ENCODE assay signal across 27 cellular contexts in the genomic region with DNA sequence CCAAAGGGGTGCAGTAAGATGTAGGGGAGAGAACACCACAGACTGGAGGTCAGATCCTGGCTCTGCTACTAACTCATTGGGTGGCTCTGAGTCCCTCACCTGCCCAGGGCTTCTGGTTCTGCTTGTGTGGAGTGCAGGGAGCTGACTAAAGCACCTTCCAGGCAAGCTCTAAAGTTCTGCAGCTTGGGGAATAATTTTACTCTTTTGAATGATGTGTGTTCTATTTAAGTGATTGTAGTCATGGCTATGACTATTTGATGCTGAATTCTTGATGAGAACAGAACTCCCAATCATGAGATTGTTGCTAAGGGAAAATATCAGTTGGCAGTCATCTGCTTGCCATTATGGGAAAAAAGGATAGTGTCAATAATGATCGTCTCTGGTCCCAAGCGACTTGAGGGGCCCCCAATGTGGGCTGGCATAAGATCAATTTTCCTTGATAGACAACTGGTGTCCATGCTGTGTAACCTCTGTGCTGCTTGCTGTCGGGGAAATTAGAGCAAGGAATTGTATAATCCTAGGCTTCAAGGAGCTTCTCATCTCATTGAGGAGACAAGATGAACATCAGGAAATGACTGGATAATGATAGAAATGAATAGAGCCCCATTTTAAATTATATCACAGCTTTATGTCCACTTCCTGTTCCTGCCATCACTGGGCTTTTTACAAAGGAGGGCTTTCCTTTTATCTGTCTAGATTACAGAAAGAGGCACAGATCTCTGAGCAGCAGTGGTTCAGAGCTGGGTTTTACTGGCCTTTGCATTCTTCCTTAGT.
"Had no signal": no experiment of that assay in that cellular context is flagged by ENCODE, and none has a peak within 500 bp of the region (broad histone marks: within the 10 kb centered on the region; RNA-seq: fewer than 3 reads in every experiment).

No MANE protein-coding gene starts in this region.

- ATAC-seq: activated CD4-positive, alpha-beta T cell treated with anti-CD3 and anti-CD28 coated beads for 36 hours; activated CD8-positive, alpha-beta T cell treated with anti-CD3 and anti-CD28 coated beads, Interleukin-2, amount 10 ng/mL, durations not matched to agents 7 days and 5 days; activated naive CD8-positive, alpha-beta T cell treated with anti-CD3 and anti-CD28 coated beads, Interleukin-2, amount 50 U/mL, for 24 hours; K562 had no signal

- H3K27ac ChIP-seq: brain microvascular endothelial cell, PC-9, RWPE1, SJCRH30 had no signal

- H2AFZ ChIP-seq: PC-9 had no signal

- H3K36me3 ChIP-seq: brain microvascular endothelial cell, SJCRH30 had no signal

- H3K9ac ChIP-seq: SK-N-SH had no signal

- H3K4me2 ChIP-seq: PC-9, SK-N-SH had no signal

- H3K4me1 ChIP-seq: SJCRH30 had no signal

- H3K27me3 ChIP-seq: brain microvascular endothelial cell, SJCRH30 had no signal

- H3K4me3 ChIP-seq: K562, PC-9, SJCRH30 had no signal

- H3K9me2 ChIP-seq: SK-N-SH had no signal

- DNase-seq: activated CD4-positive, alpha-beta T cell treated with anti-CD3 and anti-CD28 coated beads for 36 hours; activated CD4-positive, alpha-beta T cell treated with anti-CD3 and anti-CD28 coated beads, Interleukin-2, amount 10 ng/mL, durations not matched to agents 7 days and 5 days; activated CD4-positive, alpha-beta T cell treated with anti-CD3 and anti-CD28 coated beads, Interleukin-2, amount 50 U/mL, for 48 hours; activated CD8-positive, alpha-beta T cell treated with anti-CD3 and anti-CD28 coated beads, Interleukin-2, amount 10 ng/mL, durations not matched to agents 7 days and 5 days; activated effector memory CD4-positive, alpha-beta T cell treated with Interleukin-2 at 50 U/mL for 16 hours; activated naive CD4-positive, alpha-beta T cell treated with anti-CD3 and anti-CD28 coated beads, Interleukin-2, amount 10 ng/mL, durations not matched to agents 7 days and 5 days; activated naive CD8-positive, alpha-beta T cell treated with anti-CD3 and anti-CD28 coated beads, Interleukin-2, amount 50 U/mL, for 24 hours; activated T-cell treated with anti-CD3 and anti-CD28 coated beads for 4 hours; activated T-cell treated with anti-CD3 and anti-CD28 coated beads, Interleukin-2, amount 50 U/mL, for 48 hours; anterior cingulate cortex; brain microvascular endothelial cell; IMR-90; NCI-H1105; NCI-H1417 treated with DMSO at 0.1 percent for 48 hours; NCI-H187 treated with DMSO at 0.1 percent for 48 hours; NCI-H2081; NCI-H2171 treated with DMSO at 0.1 percent for 48 hours; NCI-H226; NCI-H446 treated with DMSO at 0.1 percent for 48 hours; NCI-H524; NCI-H69; PC-9; SHP77; SJCRH30; SK-N-SH had no signal

- H3K9me3 ChIP-seq: SJCRH30, SK-N-SH had no signal
